In genomic region chr6:28188111-28188979, GRCh38 we compare ENCODE assay signal across 25 cellular contexts.
"Had no signal": no experiment of that assay in that cellular context is flagged by ENCODE, and none has a peak within 500 bp of the region (broad histone marks: within the 10 kb centered on the region; RNA-seq: fewer than 3 reads in every experiment).

No MANE protein-coding gene starts in this region.

- ATAC-seq: activated T-helper 17 cell treated with anti-CD3 and anti-CD28 coated beads, Interleukin-2, amount 50 U/mL, for 72 hours; T-helper 17 cell had no signal

- H3K4me1 ChIP-seq: adrenal gland had no signal

- H3K4me3 ChIP-seq: adrenal gland, MG63 had no signal

- H3K27me3 ChIP-seq: adrenal gland, MG63 had no signal

- H3K36me3 ChIP-seq: adrenal gland, MG63 had no signal

- DNase-seq: activated CD4-positive, alpha-beta memory T cell treated with anti-CD3 and anti-CD28 coated beads for 36 hours; activated CD4-positive, alpha-beta T cell treated with anti-CD3 and anti-CD28 coated beads, Interleukin-2, amount 10 ng/mL, durations not matched to agents 7 days and 5 days; activated CD4-positive, CD25-positive, alpha-beta regulatory T cell; activated gamma-delta T cell; activated naive CD4-positive, alpha-beta T cell treated with anti-CD3 and anti-CD28 coated beads, Interleukin-2, amount 10 ng/mL, durations not matched to agents 7 days and 5 days; activated naive CD8-positive, alpha-beta T cell treated with anti-CD3 and anti-CD28 coated beads for 36 hours; activated T-cell treated with anti-CD3 and anti-CD28 coated beads for 4 hours; activated T-cell treated with anti-CD3 and anti-CD28 coated beads, Interleukin-2, amount 50 U/mL, for 48 hours; adrenal gland; anterior cingulate cortex; cerebellar nuclear complex; MG63; MV-4-11; NCI-H1092 treated with DMSO at 0.1 percent for 48 hours; NCI-H1417 treated with DMSO at 0.1 percent for 48 hours; NCI-H1694 treated with DMSO at 0.1 percent for 48 hours; NCI-H2029 treated with DMSO at 0.1 percent for 48 hours; NCI-H345; NCI-H510A; NCI-H526 treated with DMSO at 0.1 percent for 48 hours; NCI-H82; SIG-M5; T-helper 17 cell; T-helper 9 cell had no signal

- H3K27ac ChIP-seq: adrenal gland had no signal
